11 cellular contexts compared by ENCODE assay signal in the genomic region with DNA sequence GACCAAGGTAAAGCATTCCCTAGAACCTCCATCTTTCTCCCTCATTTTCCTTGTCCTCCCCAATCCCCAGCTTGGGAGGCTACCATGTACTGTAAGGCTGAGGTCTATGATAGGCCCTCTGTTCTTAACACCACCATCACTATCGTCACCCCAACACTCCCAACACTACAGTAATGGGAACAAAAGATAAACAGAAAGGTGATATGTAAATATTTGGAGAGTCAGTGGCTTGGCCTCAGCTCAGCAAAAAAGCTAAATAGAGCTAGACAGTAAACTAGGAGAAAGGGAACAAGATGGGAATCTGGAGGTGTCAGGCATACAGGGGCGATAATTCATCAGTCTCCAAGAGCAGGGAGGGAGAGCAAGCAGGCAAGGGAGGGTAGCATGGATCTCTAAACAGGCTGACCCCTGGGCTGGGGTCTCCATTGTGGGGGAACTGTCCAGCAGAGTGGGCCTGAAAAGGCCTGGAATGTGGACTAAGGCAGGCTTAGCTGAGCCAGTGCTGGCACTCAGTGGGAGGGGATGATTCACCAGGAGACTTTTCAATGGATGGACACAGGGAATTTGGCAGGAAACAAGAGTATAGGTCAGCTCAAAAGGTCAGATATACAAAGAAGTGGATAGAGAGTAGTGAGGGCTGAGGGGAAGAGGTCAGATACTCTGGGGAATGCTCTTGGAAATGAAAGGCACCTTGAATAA. TPM values are rescaled to one million over a fixed set of nuclear protein-coding genes. Genes with fewer than 3 reads are reported as not detected.
DNase-seq lines count a peak whose midpoint lies in the region; ATAC-seq and TF ChIP-seq lines count a peak whose summit lies in the region.
"Had no signal": no experiment of that assay in that cellular context is flagged by ENCODE, and none has a peak within 500 bp of the region (broad histone marks: within the 10 kb centered on the region; RNA-seq: fewer than 3 reads in every experiment).

No MANE protein-coding gene starts in this region.

- no peaks in the 10 kb centered on the region for H3K36me3 ChIP-seq in H7 (replicated peaks; ENCODE audit: control insufficient read depth, insufficient read depth, low read length)
- no peaks in the 10 kb centered on the region for H3K36me3 ChIP-seq in CD4-positive, alpha-beta memory T cell (ENCODE audit: insufficient read depth, low read length)

- CTCF ChIA-PET in CD4-positive, alpha-beta memory T cell (lab: Charles Lee; ENCODE audit: partially characterized antibody) = interaction anchor here (1.0 kb wide), 1 partner anchor 13 kb away, joined by 3 read pairs; no protein-coding TSS in a partner anchor

- no peak overlapping the region for H3K27ac Mint-ChIP-seq in CD4-positive, alpha-beta memory T cell

- no peaks in the 10 kb centered on the region for H3K9me3 ChIP-seq in CD4-positive, alpha-beta memory T cell (ENCODE audit: control insufficient read depth in 1 of 2, low read length in 2 of 2)
- H3K9me3 ChIP-seq: tibial artery had no signal

- intact Hi-C loops in posterior vena cava (cut with DNase I) = no loop called here
- intact Hi-C loops in CD4-positive, alpha-beta memory T cell (cut with micrococcal nuclease) = no loop called here

- H3K4me3 Mint-ChIP-seq in CD4-positive, alpha-beta memory T cell = no peak overlapping the region

- H3K27me3 ChIP-seq in H7 (ENCODE audit: control insufficient read depth, insufficient read depth, low read length) = peaks cover 27% of the 10 kb centered on the region
- no peaks in the 10 kb centered on the region for H3K27me3 ChIP-seq in CD4-positive, alpha-beta memory T cell (ENCODE audit: insufficient read depth, low read length)
- H3K27me3 ChIP-seq: tibial artery had no signal

- POLR2A ChIA-PET in CD4-positive, alpha-beta memory T cell (lab: Charles Lee; ENCODE audit: partially characterized antibody) = no interaction called here

- DNase-seq in H7 = peak; percentile 74
- DNase-seq in fibroblast of pulmonary artery (ENCODE audit: low read depth) = peak; percentile 70
- DNase-seq in posterior vena cava (ENCODE audit: low spot score) = peak; percentile 57
- DNase-seq in T-helper 9 cell = no peak
- no peak for DNase-seq in NCI-H446 treated with DMSO at 0.1 percent for 48 hours (lab: John Stamatoyannopoulos, UW)
- no peak for DNase-seq in CD4-positive, alpha-beta memory T cell
- DNase-seq: activated CD8-positive, alpha-beta memory T cell treated with anti-CD3 and anti-CD28 coated beads, Interleukin-2, amount 50 U/mL, for 48 hours; aorta; right cardiac atrium; tibial artery had no signal

- no peak overlapping the region for H3K27ac ChIP-seq in CD4-positive, alpha-beta memory T cell (ENCODE audit: low read depth, low read length)
- H3K27ac ChIP-seq: tibial artery had no signal

- no peak for TF ChIP-seq CTCF in fibroblast of pulmonary artery (IDR thresholded peaks at IDR 0.05; ENCODE audit: low read length, missing control alignments)

- H3K36me3 Mint-ChIP-seq in CD4-positive, alpha-beta memory T cell = no peaks in the 10 kb centered on the region

- no peaks in the 10 kb centered on the region for H3K9me3 Mint-ChIP-seq in CD4-positive, alpha-beta memory T cell

- no peaks in the 10 kb centered on the region for H3K4me1 ChIP-seq in CD4-positive, alpha-beta memory T cell (ENCODE audit: insufficient read depth, low read length)
- H3K4me1 ChIP-seq: tibial artery had no signal

- H3K27me3 Mint-ChIP-seq in CD4-positive, alpha-beta memory T cell = no peaks in the 10 kb centered on the region

- H3K4me3 ChIP-seq in H7 (ENCODE audit: insufficient read depth, low read depth, low read length) (no peak overlapping the region), fibroblast of pulmonary artery (replicated peaks; ENCODE audit: low read depth, low read length) (no peak overlapping the region)
- H3K4me3 ChIP-seq in CD4-positive, alpha-beta memory T cell (ENCODE audit: low read length in 2 of 2) = no peak overlapping the region
- H3K4me3 ChIP-seq: tibial artery had no signal

- peaks cover 0 to 1% (median 0%) of the 10 kb centered on the region in 4 donors for H3K4me1 Mint-ChIP-seq in CD4-positive, alpha-beta memory T cell

- peak; percentile 78 for ATAC-seq in SK-N-SH treated with all-trans-retinoic acid at 6 μM for 48 hours

TF ChIP-seq in SK-N-SH treated with all-trans-retinoic acid at 6 μM for 48 hours, 23 proteins besides CTCF, POLR2A, EP300 and RAD21:
- TF ChIP-seq PPARA (CRISPR knock-in tag; IDR thresholded peaks at IDR 0.05; ENCODE audit: borderline replicate concordance) (no peak), ISL1 (CRISPR knock-in tag; IDR thresholded peaks at IDR 0.05) (no peak), ARNTL (CRISPR knock-in tag; IDR thresholded peaks at IDR 0.05; ENCODE audit: borderline replicate concordance, low read depth) (no peak), ZNF70 (CRISPR knock-in tag; IDR thresholded peaks at IDR 0.05) (no peak), ZC3H10 (CRISPR knock-in tag; IDR thresholded peaks at IDR 0.05) (no peak), ZNF565 (CRISPR knock-in tag; conservative IDR thresholded peaks at IDR 0.05; ENCODE audit: low read depth) (no peak), ZFP30 (CRISPR knock-in tag; IDR thresholded peaks at IDR 0.05) (no peak), ZNF8 (CRISPR knock-in tag; IDR thresholded peaks at IDR 0.05) (no peak), CSDC2 (CRISPR knock-in tag; IDR thresholded peaks at IDR 0.05) (no peak), BACH2 (CRISPR knock-in tag; IDR thresholded peaks at IDR 0.05; ENCODE audit: borderline replicate concordance) (no peak), RARB (CRISPR knock-in tag; IDR thresholded peaks at IDR 0.05) (no peak)
- TF ChIP-seq, protein P1, sequence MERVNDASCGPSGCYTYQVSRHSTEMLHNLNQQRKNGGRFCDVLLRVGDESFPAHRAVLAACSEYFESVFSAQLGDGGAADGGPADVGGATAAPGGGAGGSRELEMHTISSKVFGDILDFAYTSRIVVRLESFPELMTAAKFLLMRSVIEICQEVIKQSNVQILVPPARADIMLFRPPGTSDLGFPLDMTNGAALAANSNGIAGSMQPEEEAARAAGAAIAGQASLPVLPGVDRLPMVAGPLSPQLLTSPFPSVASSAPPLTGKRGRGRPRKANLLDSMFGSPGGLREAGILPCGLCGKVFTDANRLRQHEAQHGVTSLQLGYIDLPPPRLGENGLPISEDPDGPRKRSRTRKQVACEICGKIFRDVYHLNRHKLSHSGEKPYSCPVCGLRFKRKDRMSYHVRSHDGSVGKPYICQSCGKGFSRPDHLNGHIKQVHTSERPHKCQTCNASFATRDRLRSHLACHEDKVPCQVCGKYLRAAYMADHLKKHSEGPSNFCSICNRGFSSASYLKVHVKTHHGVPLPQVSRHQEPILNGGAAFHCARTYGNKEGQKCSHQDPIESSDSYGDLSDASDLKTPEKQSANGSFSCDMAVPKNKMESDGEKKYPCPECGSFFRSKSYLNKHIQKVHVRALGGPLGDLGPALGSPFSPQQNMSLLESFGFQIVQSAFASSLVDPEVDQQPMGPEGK (CRISPR knock-in tag; IDR thresholded peaks at IDR 0.05; ENCODE audit: borderline replicate concordance) = no peak
- TF ChIP-seq, protein P2, sequence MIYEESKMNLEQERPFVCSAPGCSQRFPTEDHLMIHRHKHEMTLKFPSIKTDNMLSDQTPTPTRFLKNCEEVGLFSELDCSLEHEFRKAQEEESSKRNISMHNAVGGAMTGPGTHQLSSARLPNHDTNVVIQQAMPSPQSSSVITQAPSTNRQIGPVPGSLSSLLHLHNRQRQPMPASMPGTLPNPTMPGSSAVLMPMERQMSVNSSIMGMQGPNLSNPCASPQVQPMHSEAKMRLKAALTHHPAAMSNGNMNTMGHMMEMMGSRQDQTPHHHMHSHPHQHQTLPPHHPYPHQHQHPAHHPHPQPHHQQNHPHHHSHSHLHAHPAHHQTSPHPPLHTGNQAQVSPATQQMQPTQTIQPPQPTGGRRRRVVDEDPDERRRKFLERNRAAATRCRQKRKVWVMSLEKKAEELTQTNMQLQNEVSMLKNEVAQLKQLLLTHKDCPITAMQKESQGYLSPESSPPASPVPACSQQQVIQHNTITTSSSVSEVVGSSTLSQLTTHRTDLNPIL (CRISPR knock-in tag; IDR thresholded peaks at IDR 0.05; ENCODE audit: low read depth) = no peak

RNA-seq across cellular contexts. Expression of a gene that starts 6.7 kb away (rescaled TPM):
- 0.14 and 0.22 TPM in 2 replicates for total RNA-seq in H7 (2014; rRNA removed; shearing (Covaris generic))
- 1 to 10 TPM; 2.5 to 3.2 TPM for total RNA-seq in posterior vena cava
- under 1 TPM; 0.70 to 0.91 TPM for total RNA-seq in CD4-positive, alpha-beta memory T cell
- polyA plus RNA-seq in CD4-positive, alpha-beta memory T cell = under 1 TPM; 0.21 to 0.23 TPM

Comparison
In these comparisons a context has a peak if more than half of its experiments do, and no peak if none do; other contexts are left out.
1. DNase-seq: peak in H7 (single experiment), fibroblast of pulmonary artery (single experiment) and posterior vena cava (single experiment); none in T-helper 9 cell (single experiment), NCI-H446 treated with DMSO at 0.1 percent for 48 hours (single experiment) and CD4-positive, alpha-beta memory T cell (0 of 5).